ENCODE assay signal across 15 cellular contexts in genomic region chr15:47507221-47507985, GRCh38.
DNase-seq lines count a peak whose midpoint lies in the region; TF ChIP-seq lines count a peak whose summit lies in the region.
"Had no signal": no experiment of that assay in that cellular context is flagged by ENCODE, and none has a peak within 500 bp of the region (broad histone marks: within the 10 kb centered on the region; RNA-seq: fewer than 3 reads in every experiment).

No MANE protein-coding gene starts in this region.

- H3K9me3 ChIP-seq in SK-N-SH (no peaks in the 10 kb centered on the region), GM23248 (ENCODE audit: low read depth) (no peaks in the 10 kb centered on the region)

- H4K20me1 ChIP-seq in SK-N-SH (ENCODE audit: insufficient read depth) (no peaks in the 10 kb centered on the region), GM23248 (ENCODE audit: insufficient read depth) (no peaks in the 10 kb centered on the region)

- TF ChIP-seq EP300 in SK-N-SH (IDR thresholded peaks at IDR 0.05; ENCODE audit: borderline replicate concordance in 1 of 2, low read depth in 1 of 2, low read length in 1 of 2): peak in 1 of 2 experiments; percentile 85; a peak in 2 of 4 replicates

- H3K27me3 ChIP-seq in SK-N-SH (ENCODE audit: insufficient read depth) (no peaks in the 10 kb centered on the region), GM23248 (replicated peaks; ENCODE audit: insufficient read depth) (no peaks in the 10 kb centered on the region)

- POLR2A ChIA-PET in SK-N-SH (lab: Yijun Ruan, JAX): interaction anchor here (0.7 to 1.8 kb wide), 2 partner anchors 9 to 312 kb away, joined by 3 to 4 read pairs; no protein-coding TSS in a partner anchor

- H3K9ac ChIP-seq in SK-N-SH (no peak overlapping the region), GM23248 (no peak overlapping the region)

- no peak for TF ChIP-seq CTCF in SK-N-SH (IDR thresholded peaks at IDR 0.05)
- TF ChIP-seq CTCF in nephron (IDR thresholded peaks at IDR 0.05; ENCODE audit: unreplicated experiment in 3 of 3): no peak

- H3K27ac ChIP-seq in SK-N-SH (ENCODE audit: low read depth in 2 of 2, low read length in 1 of 2): peak overlapping the region in 1 of 2 experiments; percentile 89; a peak in 2 of 4 replicates
- H3K27ac ChIP-seq in GM23248: no peak overlapping the region

- H3K36me3 Mint-ChIP-seq in nephron (ENCODE audit: low read depth): no peaks in the 10 kb centered on the region
- H3K36me3 Mint-ChIP-seq: CD8-positive, alpha-beta T cell; IgD-negative memory B cell had no signal

- no peaks in the 10 kb centered on the region for H3F3A ChIP-seq in SK-N-SH (replicated peaks; ENCODE audit: insufficient read depth)
- no peaks in the 10 kb centered on the region for H3F3A ChIP-seq in GM23248 (ENCODE audit: insufficient read depth)

- H3K4me3 ChIP-seq in SK-N-SH (ENCODE audit: low read depth in 2 of 2, low read length in 1 of 2) (no peak overlapping the region), GM23248 (no peak overlapping the region)

- H3K9me3 Mint-ChIP-seq in nephron: peaks cover 5% of the 10 kb centered on the region
- H3K9me3 Mint-ChIP-seq: CD8-positive, alpha-beta T cell; IgD-negative memory B cell had no signal

- no peak overlapping the region for H3K4me2 ChIP-seq in SK-N-SH
- no peak overlapping the region for H3K4me2 ChIP-seq in GM23248 (ENCODE audit: unreplicated experiment)

- peak; percentile 31 for TF ChIP-seq RAD21 in SK-N-SH (IDR thresholded peaks at IDR 0.05; ENCODE audit: low read length)

- H3K79me2 ChIP-seq in SK-N-SH (ENCODE audit: insufficient read depth): no peaks in the 10 kb centered on the region
- no peaks in the 10 kb centered on the region for H3K79me2 ChIP-seq in GM23248 (ENCODE audit: insufficient read depth)

- peak; percentile 90 for DNase-seq in DMS 273 (lab: John Stamatoyannopoulos, UW; ENCODE audit: unreplicated experiment)
- peak; percentile 87 for DNase-seq in NCI-H2171 treated with DMSO at 0.1 percent for 48 hours (lab: John Stamatoyannopoulos, UW)
- peak; percentile 49 for DNase-seq in SK-N-SH
- no peak for DNase-seq in GM19238 (ENCODE audit: insufficient read length, low spot score)
- no peak for DNase-seq in NCI-H510A (lab: John Stamatoyannopoulos, UW)
- DNase-seq in GM23248: no peak
- DNase-seq: CD8-positive, alpha-beta T cell; H9; NCI-H1105 treated with DMSO at 0.1 percent for 48 hours; NCI-H526 treated with DMSO at 0.1 percent for 48 hours; OCI-M1; SIG-M5 had no signal

- CTCF ChIA-PET in SK-N-SH (lab: Yijun Ruan, JAX): interaction anchor here (1.0 to 2.1 kb wide), 5 partner anchors 20 to 481 kb away, joined by 3 to 6 read pairs (median 3); partner anchors contain the start of gene SEMA6D

- no peaks in the 10 kb centered on the region for H3K27me3 Mint-ChIP-seq in nephron (ENCODE audit: low read depth)
- H3K27me3 Mint-ChIP-seq: B cell, IgD-negative memory B cell had no signal

- peaks cover 67% of the 10 kb centered on the region for H3K4me1 Mint-ChIP-seq in nephron
- H3K4me1 Mint-ChIP-seq: H9, IgD-negative memory B cell had no signal

- peak overlapping the region in 2 of 3 experiments; percentile 76 to 92 for H3K27ac Mint-ChIP-seq in nephron
- H3K27ac Mint-ChIP-seq: B cell; CD8-positive, alpha-beta T cell; H9; IgD-negative memory B cell had no signal

- no peak overlapping the region for H3K4me3 Mint-ChIP-seq in nephron
- H3K4me3 Mint-ChIP-seq: B cell; CD8-positive, alpha-beta T cell; H9; IgD-negative memory B cell had no signal

- H3K4me1 ChIP-seq in SK-N-SH (ENCODE audit: control insufficient read depth in 1 of 2, insufficient read depth in 2 of 2, low read depth in 1 of 2, low read length in 1 of 2): peaks cover 10 to 36% of the 10 kb centered on the region in 2 experiments; a peak in 3 of 4 replicates
- no peaks in the 10 kb centered on the region for H3K4me1 ChIP-seq in GM23248 (ENCODE audit: insufficient read depth)

- H2AFZ ChIP-seq in SK-N-SH (ENCODE audit: low read depth): no peak overlapping the region
- H2AFZ ChIP-seq in GM23248: no peak overlapping the region

- 29% methylated on average over 6 of the region's 6 CpGs for WGBS in SK-N-SH (ENCODE audit: low lambda C conversion rate)
- WGBS in GM23248 (ENCODE audit: low coverage in 1 of 2, low lambda C conversion rate in 2 of 2, missing lambda C conversion rate in 2 of 2), 2 experiments: 59 to 69% methylated on average over 6 of the region's 6 CpGs

- no peaks in the 10 kb centered on the region for H3K9me2 ChIP-seq in SK-N-SH
- no peaks in the 10 kb centered on the region for H3K9me2 ChIP-seq in GM23248 (ENCODE audit: insufficient read depth)

- in situ Hi-C loops in GM23248 (cut with MboI): no loop called here

- H3K36me3 ChIP-seq in SK-N-SH (replicated peaks in 1 of 2; ENCODE audit: control insufficient read depth in 1 of 2, insufficient read depth in 2 of 2, low read length in 1 of 2): no peaks in the 10 kb centered on the region
- no peaks in the 10 kb centered on the region for H3K36me3 ChIP-seq in GM23248 (ENCODE audit: low read depth)

TF ChIP-seq in SK-N-SH, 30 proteins besides CTCF, POLR2A, EP300 and RAD21:
- no peak for TF ChIP-seq FOXM1 (IDR thresholded peaks at IDR 0.05; ENCODE audit: low read depth)
- peak; percentile 88 for TF ChIP-seq RCOR1 (IDR thresholded peaks at IDR 0.05; ENCODE audit: low read length)
- TF ChIP-seq GATA2 (CRISPR knock-in tag; IDR thresholded peaks at IDR 0.05): peak; percentile 81
- peak; percentile 65 for TF ChIP-seq TCF12 (IDR thresholded peaks at IDR 0.05)
- peak; percentile 35 for TF ChIP-seq CHD2 (IDR thresholded peaks at IDR 0.05; ENCODE audit: low read length, partially characterized antibody)

Comparison
In these comparisons a context has a peak if more than half of its experiments do, and no peak if none do; other contexts are left out.
1. DNase-seq: peak in DMS 273 (single experiment), NCI-H2171 treated with DMSO at 0.1 percent for 48 hours (single experiment) and SK-N-SH (single experiment); none in GM19238 (single experiment), NCI-H510A (single experiment) and GM23248 (single experiment).